8 cellular contexts compared by ENCODE assay signal in genomic region chr6:8063762-8064637, GRCh38. TPM values are rescaled to one million over a fixed set of nuclear protein-coding genes. Genes with fewer than 3 reads are reported as not detected.
DNase-seq lines count a peak whose midpoint lies in the region; ATAC-seq and TF ChIP-seq lines count a peak whose summit lies in the region.

A gene with protein sequence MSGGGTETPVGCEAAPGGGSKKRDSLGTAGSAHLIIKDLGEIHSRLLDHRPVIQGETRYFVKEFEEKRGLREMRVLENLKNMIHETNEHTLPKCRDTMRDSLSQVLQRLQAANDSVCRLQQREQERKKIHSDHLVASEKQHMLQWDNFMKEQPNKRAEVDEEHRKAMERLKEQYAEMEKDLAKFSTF (minus strand): TSS chr6:8064389. CDS start chr6:8064376, 13 bp downstream.

- peak within 1 kb of the TSS; percentile 86 for H3K4me2 ChIP-seq in OCI-LY7 (ENCODE audit: low read length)

- peak; percentile 90 for ATAC-seq in GM21526 (IDR thresholded peaks at IDR 0.05; ENCODE audit: low FRiP score, unreplicated experiment)

- H3K9me3 ChIP-seq in OCI-LY7 (ENCODE audit: low read length), result no peaks in the 10 kb centered on the region

- peak within 1 kb of the TSS; percentile 94 for H3K4me3 ChIP-seq in OCI-LY7 (ENCODE audit: low read depth, low read length, poor library complexity, severe bottlenecking)

- DNase-seq in DMS 273 (lab: John Stamatoyannopoulos, UW; ENCODE audit: unreplicated experiment) (peak; percentile 99), HuH-7.5 (ENCODE audit: low spot score) (peak; percentile 47), OCI-LY7 (ENCODE audit: low spot score) (peak; percentile 98), activated T-cell treated with anti-CD3 and anti-CD28 coated beads for 1 hour (ENCODE audit: low read depth) (peak; percentile 97), epidermal melanocyte (ENCODE audit: insufficient read length, low spot score) (peak; percentile 70), middle frontal gyrus (ENCODE audit: extremely low spot score, low spot score) (peak; percentile 95)
- peak; percentile 95 to 97 for DNase-seq in stimulated activated CD8-positive, alpha-beta memory T cell treated with anti-CD3 and anti-CD28 coated beads, Interleukin-2, amount 100 ng/mL, for 48 hours (ENCODE audit: low read depth in 2 of 2)

- BruUV-seq in OCI-LY7 (replicated peaks; lab: Mats Ljungman, UMichigan), result no TSS peak

- intact Hi-C loops in OCI-LY7 (cut with micrococcal nuclease; ENCODE audit: unreplicated experiment), result loop anchor here (1.0 to 5.0 kb wide), 4 partner anchors 38 to 677 kb away; partner anchors contain the start of genes CAGE1, EEF1E1 and RIOK1

- POLR2A ChIA-PET in OCI-LY7 (lab: Charles Lee), result interaction anchor here (0.8 to 2.2 kb wide), 8 partner anchors 8 to 369 kb away, joined by 3 to 22 read pairs (median 4); partner anchors contain the start of gene EEF1E1

- H2AFZ ChIP-seq in OCI-LY7 (ENCODE audit: low read length), result peak within 1 kb of the TSS; percentile 86

- CTCF ChIA-PET in OCI-LY7 (lab: Charles Lee; ENCODE audit: unreplicated experiment), result no interaction called here

- H3K4me1 ChIP-seq in OCI-LY7 (ENCODE audit: insufficient read depth, low read length, poor library complexity, severe bottlenecking), result peaks cover 27% of the 10 kb centered on the region

- H4K20me1 ChIP-seq in OCI-LY7 (ENCODE audit: insufficient read depth, low read length), result no peaks in the 10 kb centered on the region

- TF ChIP-seq CTCF in OCI-LY7 (conservative IDR thresholded peaks at IDR 0.05; ENCODE audit: low read length), result no peak; the same call in 1 of the 2 replicates

- peaks cover 19% of the 10 kb centered on the region; the same call in 1 of the 2 replicates for H3K79me2 ChIP-seq in OCI-LY7 (ENCODE audit: insufficient read depth, low read depth, low read length)

- peak within 1 kb of the TSS; percentile 64 for H3K27ac ChIP-seq in OCI-LY7 (ENCODE audit: low read depth, low read length, poor library complexity, severe bottlenecking)

- peaks cover 31% of the 10 kb centered on the region for H3K36me3 ChIP-seq in OCI-LY7 (ENCODE audit: insufficient read depth, low read length)

- H3K9me2 ChIP-seq in OCI-LY7 (ENCODE audit: insufficient read depth, low read length), result no peaks in the 10 kb centered on the region; the same call in 1 of the 2 replicates

RNA-seq across cellular contexts. Expression of the gene that starts here (rescaled TPM):
- total RNA-seq in OCI-LY7 (2014; rRNA removed; shearing (Covaris generic)), result 22.6 and 30.0 TPM in 2 replicates
- total RNA-seq in OCI-LY7 (2022), result 25.7 and 30.7 TPM in 2 replicates

Comparison
In these comparisons a context has a peak if more than half of its experiments do, and no peak if none do; other contexts are left out.
1. Peak in every context shown above with its lines: DNase-seq, ATAC-seq, H3K4me3 ChIP-seq and H3K27ac ChIP-seq.
2. DNase-seq: peak in every context shown above with its lines; median percentile 99 in DMS 273; 98 in OCI-LY7; 97 in activated T-cell treated with anti-CD3 and anti-CD28 coated beads for 1 hour; 96 in stimulated activated CD8-positive, alpha-beta memory T cell treated with anti-CD3 and anti-CD28 coated beads, Interleukin-2, amount 100 ng/mL, for 48 hours; 95 in middle frontal gyrus; 70 in epidermal melanocyte; 47 in HuH-7.5.